ENCODE assay signal across 18 cellular contexts in the genomic region with DNA sequence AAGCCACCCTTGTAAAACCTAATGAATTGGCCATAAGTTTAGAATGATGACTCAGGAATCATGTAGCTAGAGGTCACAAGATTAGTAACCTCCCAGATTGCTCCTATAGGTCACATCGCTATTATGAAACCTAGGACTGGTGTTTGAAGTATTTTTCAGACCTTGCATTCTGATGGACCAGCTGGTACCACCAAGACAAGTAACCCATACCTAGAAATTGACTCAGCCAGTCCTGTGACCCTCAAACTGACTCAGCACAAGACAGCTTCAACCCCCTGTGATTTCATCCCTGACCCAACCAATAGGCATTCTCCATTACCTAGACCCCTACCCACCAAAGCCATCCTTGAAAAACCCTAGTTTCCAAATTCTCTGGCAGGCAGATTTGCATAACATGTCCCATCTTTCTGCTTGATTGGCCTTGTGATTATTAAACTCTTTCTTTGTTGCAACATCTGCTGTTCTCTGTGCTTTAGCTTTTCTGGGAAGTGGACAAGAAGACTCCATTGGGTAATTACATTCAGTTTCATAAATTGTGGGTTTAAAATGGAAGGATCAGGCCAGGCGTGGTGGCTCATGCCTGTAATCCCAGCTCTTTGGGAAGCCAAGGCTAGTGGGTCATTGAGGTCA.
A peak's percentile ranks its signal among the peaks of the same experiment; 100 is the strongest.
DNase-seq lines count a peak whose midpoint lies in the region; ATAC-seq and TF ChIP-seq lines count a peak whose summit lies in the region.
"Had no signal": no experiment of that assay in that cellular context is flagged by ENCODE, and none has a peak within 500 bp of the region (broad histone marks: within the 10 kb centered on the region; RNA-seq: fewer than 3 reads in every experiment).

No MANE protein-coding gene starts in this region.

- H3K4me3 ChIP-seq in IMR-90 (ENCODE audit: insufficient read depth, low read depth, low read length) (no peak overlapping the region), epithelial cell of proximal tubule (ENCODE audit: low read depth, low read length) (no peak overlapping the region), kidney epithelial cell (ENCODE audit: low read depth, low read length) (no peak overlapping the region), testis (no peak overlapping the region), OCI-LY7 (ENCODE audit: low read depth, low read length, poor library complexity, severe bottlenecking) (no peak overlapping the region)

- TF ChIP-seq CTCF in IMR-90 (conservative IDR thresholded peaks at IDR 0.05; ENCODE audit: low read depth, low read length) (no peak), epithelial cell of proximal tubule (conservative IDR thresholded peaks at IDR 0.05; ENCODE audit: low read depth, low read length) (no peak), kidney epithelial cell (IDR thresholded peaks at IDR 0.05; ENCODE audit: insufficient read depth, low read length, poor library complexity, severe bottlenecking) (no peak), testis (IDR thresholded peaks at IDR 0.05) (no peak), OCI-LY7 (conservative IDR thresholded peaks at IDR 0.05; ENCODE audit: low read length) (no peak)

- no peak overlapping the region for H2AK9ac ChIP-seq in IMR-90 (replicated peaks; ENCODE audit: low read depth, low read length, poor library complexity)

- peak overlapping the region; percentile 28 to 67; a peak in 1 of 4 replicates for H4K8ac ChIP-seq in IMR-90 (ENCODE audit: low read depth in 2 of 2, low read length in 2 of 2)

- peak; percentile 29 for DNase-seq in EH (ENCODE audit: low read depth)
- DNase-seq in IMR-90 = peak; percentile 61
- peak; percentile 59 for DNase-seq in epithelial cell of proximal tubule (ENCODE audit: low read depth)
- DNase-seq in kidney epithelial cell (ENCODE audit: low read depth) = peak; percentile 12
- DNase-seq in testis = no peak
- DNase-seq in OCI-LY7 (ENCODE audit: low spot score) = no peak
- DNase-seq: Calu3; CD4-positive, CD25-positive, alpha-beta regulatory T cell; DMS79 treated with DMSO at 0.1 percent for 48 hours; Kasumi-1; NCI-H1417 treated with DMSO at 0.1 percent for 48 hours; NCI-H2029; NCI-H2171 treated with DMSO at 0.1 percent for 48 hours; NCI-H510A; OCI-M1; SK-N-SH had no signal

- no peaks in the 10 kb centered on the region for H3K79me2 ChIP-seq in OCI-LY7 (ENCODE audit: insufficient read depth, low read depth, low read length)

- WGBS in IMR-90 (ENCODE audit: extremely low coverage in 2 of 2, insufficient read length in 1 of 2), 2 experiments = no CpG with 5 or more reads among the region's 2 CpGs
- 90 to 96% methylated on average over 2 of the region's 2 CpGs for WGBS in testis, 2 donors

- no peaks in the 10 kb centered on the region for H3K9me1 ChIP-seq in IMR-90 (ENCODE audit: insufficient read depth, low read length)

- no peak overlapping the region for H2AFZ ChIP-seq in IMR-90 (replicated peaks; ENCODE audit: low read length, poor library complexity)
- no peak overlapping the region for H2AFZ ChIP-seq in OCI-LY7 (ENCODE audit: low read length)

- H2BK20ac ChIP-seq in IMR-90 (ENCODE audit: low read depth, low read length) = peak overlapping the region; percentile 63; the same call in 1 of the 2 replicates

- H2AK5ac ChIP-seq in IMR-90 (ENCODE audit: low read depth, low read length) = no peak overlapping the region

- POLR2A ChIA-PET in IMR-90 (lab: Charles Lee; ENCODE audit: unreplicated experiment) = interaction anchor here (0.5 to 0.6 kb wide), 2 partner anchors 119 to 424 kb away, joined by 4 read pairs; no protein-coding TSS in a partner anchor
- POLR2A ChIA-PET in OCI-LY7 (lab: Charles Lee) = no interaction called here

- peak overlapping the region; percentile 12 for H2BK5ac ChIP-seq in IMR-90 (ENCODE audit: low read depth, low read length, poor library complexity, severe bottlenecking)

- H2BK15ac ChIP-seq in IMR-90 (ENCODE audit: low read depth, low read length) = peak overlapping the region; percentile 19; the same call in 1 of the 3 replicates

- H3K14ac ChIP-seq in IMR-90 (replicated peaks; ENCODE audit: low read depth, low read length) = peak overlapping the region; percentile 72; the same call in 1 of the 2 replicates

- no peak overlapping the region for H3K56ac ChIP-seq in IMR-90 (ENCODE audit: extremely low read depth, insufficient read depth, low read length)

- no peak overlapping the region; the same call in 1 of the 2 replicates for H4K91ac ChIP-seq in IMR-90 (ENCODE audit: insufficient read depth, low read depth, low read length)

- H3K18ac ChIP-seq in IMR-90 (ENCODE audit: low read depth, low read length) = peak overlapping the region; percentile 74

- H2BK120ac ChIP-seq in IMR-90 (ENCODE audit: low read depth, low read length) = peak overlapping the region; percentile 5; the same call in 1 of the 2 replicates

- H3K4me1 ChIP-seq in IMR-90 (ENCODE audit: control insufficient read depth, insufficient read depth, low read length) = peaks cover 6% of the 10 kb centered on the region
- H3K4me1 ChIP-seq in testis = peaks cover 4% of the 10 kb centered on the region
- no peaks in the 10 kb centered on the region for H3K4me1 ChIP-seq in OCI-LY7 (ENCODE audit: insufficient read depth, low read length, poor library complexity, severe bottlenecking)

- CTCF ChIA-PET in IMR-90 (lab: Yijun Ruan, JAX) = interaction anchor here (1.2 kb wide), 1 partner anchor 9 kb away, joined by 3 read pairs; no protein-coding TSS in a partner anchor
- CTCF ChIA-PET in OCI-LY7 (lab: Charles Lee; ENCODE audit: unreplicated experiment) = no interaction called here

- ATAC-seq in IMR-90 (ENCODE audit: low read depth) = peak; percentile 56
- no peak for ATAC-seq in GM21825 (IDR thresholded peaks at IDR 0.05; ENCODE audit: unreplicated experiment)
- ATAC-seq in GM21723 (IDR thresholded peaks at IDR 0.05; ENCODE audit: unreplicated experiment) = no peak

- no peak overlapping the region for H3K23ac ChIP-seq in IMR-90 (ENCODE audit: low read depth, low read length)

- H3K36me3 ChIP-seq in IMR-90 (ENCODE audit: control insufficient read depth, insufficient read depth, low read length) (no peaks in the 10 kb centered on the region), kidney epithelial cell (ENCODE audit: control insufficient read depth, insufficient read depth, low read length) (no peaks in the 10 kb centered on the region), testis (ENCODE audit: low read depth, missing control alignments) (no peaks in the 10 kb centered on the region), OCI-LY7 (ENCODE audit: insufficient read depth, low read length) (no peaks in the 10 kb centered on the region)

- TF ChIP-seq POLR2A in IMR-90 (IDR thresholded peaks at IDR 0.05; ENCODE audit: low read depth, low read length) (no peak), testis (IDR thresholded peaks at IDR 0.05) (no peak)

- in situ Hi-C loops in IMR-90 (cut with MboI; ENCODE audit: low sequenced_read_pairs) = no loop called here

- no TSS peak for BruUV-seq in IMR-90 (replicated peaks; lab: Mats Ljungman, UMichigan)
- no TSS peak for BruUV-seq in OCI-LY7 (replicated peaks; lab: Mats Ljungman, UMichigan)

- no peak overlapping the region for H3K9ac ChIP-seq in IMR-90 (ENCODE audit: low read depth, low read length)
- H3K9ac ChIP-seq: SK-N-SH had no signal

- peak overlapping the region; percentile 72; the same call in 1 of the 2 replicates for H3K27ac ChIP-seq in IMR-90 (ENCODE audit: insufficient read depth, low read length)
- H3K27ac ChIP-seq in testis = no peak overlapping the region
- no peak overlapping the region for H3K27ac ChIP-seq in OCI-LY7 (ENCODE audit: low read depth, low read length, poor library complexity, severe bottlenecking)

- H3K27me3 ChIP-seq in IMR-90 (ENCODE audit: control insufficient read depth, insufficient read depth, low read length) (no peaks in the 10 kb centered on the region), kidney epithelial cell (ENCODE audit: control insufficient read depth, insufficient read depth, low read length) (no peaks in the 10 kb centered on the region), testis (no peaks in the 10 kb centered on the region)

- intact Hi-C loops in IMR-90 (cut with micrococcal nuclease) = no loop called here
- intact Hi-C loops in testis (cut with DNase I; ENCODE audit: low total_unique reads) = no loop called here
- intact Hi-C loops in OCI-LY7 (cut with micrococcal nuclease; ENCODE audit: unreplicated experiment) = no loop called here

- H3K4me2 ChIP-seq in IMR-90 (ENCODE audit: low read depth, low read length) (peak overlapping the region; percentile 15; the same call in 1 of the 2 replicates), OCI-LY7 (ENCODE audit: low read length) (no peak overlapping the region)
- H3K4me2 ChIP-seq: SK-N-SH had no signal

- peak overlapping the region; percentile 6 for H3K4ac ChIP-seq in IMR-90 (ENCODE audit: low read depth, low read length)

- H3K79me1 ChIP-seq in IMR-90 (ENCODE audit: low read depth in 1 of 2, low read length in 2 of 2) = no peaks in the 10 kb centered on the region

- dilution Hi-C loops in IMR-90 (cut with HindIII; ENCODE audit: low sequenced_read_pairs, unreplicated experiment) = no loop called here

- no peaks in the 10 kb centered on the region for H4K20me1 ChIP-seq in IMR-90 (ENCODE audit: insufficient read depth, low read length)
- H4K20me1 ChIP-seq in OCI-LY7 (ENCODE audit: insufficient read depth, low read length) = no peaks in the 10 kb centered on the region

- TF ChIP-seq RAD21 in IMR-90 (IDR thresholded peaks at IDR 0.05; ENCODE audit: low read length) = no peak

- H4K5ac ChIP-seq in IMR-90 (ENCODE audit: low read depth, low read length) = peak overlapping the region; percentile 70

- H3K9me2 ChIP-seq in OCI-LY7 (ENCODE audit: insufficient read depth, low read length) = no peaks in the 10 kb centered on the region
- H3K9me2 ChIP-seq: SK-N-SH had no signal

- H3K9me3 ChIP-seq in IMR-90 (ENCODE audit: control insufficient read depth, insufficient read depth, low read length) (no peaks in the 10 kb centered on the region), testis (no peaks in the 10 kb centered on the region), OCI-LY7 (ENCODE audit: low read length) (no peaks in the 10 kb centered on the region)
- H3K9me3 ChIP-seq: SK-N-SH had no signal

TF ChIP-seq in IMR-90, 13 proteins besides CTCF, POLR2A, EP300 and RAD21 (continues in another document):
- TF ChIP-seq RCOR1 (IDR thresholded peaks at IDR 0.05; ENCODE audit: insufficient replicate concordance, low read length) (no peak), BHLHE40 (IDR thresholded peaks at IDR 0.05; ENCODE audit: low read depth, low read length) (no peak), MXI1 (IDR thresholded peaks at IDR 0.05; ENCODE audit: borderline replicate concordance, low read depth, low read length) (no peak), NFE2L2 (IDR thresholded peaks at IDR 0.05; ENCODE audit: low read depth, low read length) (no peak), MAZ (IDR thresholded peaks at IDR 0.05; ENCODE audit: borderline replicate concordance, low read depth, low read length) (no peak)
- TF ChIP-seq, protein P1, sequence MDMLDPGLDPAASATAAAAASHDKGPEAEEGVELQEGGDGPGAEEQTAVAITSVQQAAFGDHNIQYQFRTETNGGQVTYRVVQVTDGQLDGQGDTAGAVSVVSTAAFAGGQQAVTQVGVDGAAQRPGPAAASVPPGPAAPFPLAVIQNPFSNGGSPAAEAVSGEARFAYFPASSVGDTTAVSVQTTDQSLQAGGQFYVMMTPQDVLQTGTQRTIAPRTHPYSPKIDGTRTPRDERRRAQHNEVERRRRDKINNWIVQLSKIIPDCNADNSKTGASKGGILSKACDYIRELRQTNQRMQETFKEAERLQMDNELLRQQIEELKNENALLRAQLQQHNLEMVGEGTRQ (IDR thresholded peaks at IDR 0.05; ENCODE audit: low read depth, low read length) = no peak

Comparison
In these comparisons a context has a peak if more than half of its experiments do, and no peak if none do; other contexts are left out.
1. DNase-seq: peak in EH (single experiment), IMR-90 (single experiment), epithelial cell of proximal tubule (single experiment) and kidney epithelial cell (single experiment); none in testis (single experiment) and OCI-LY7 (single experiment).